In genomic region chr17:27601069-27601974, GRCh38 we compare ENCODE assay signal across 8 cellular contexts. TPM values are rescaled to one million over a fixed set of nuclear protein-coding genes. Genes with fewer than 3 reads are reported as not detected.
DNase-seq lines count a peak whose midpoint lies in the region; ATAC-seq, FAIRE-seq and TF ChIP-seq lines count a peak whose summit lies in the region.

No MANE protein-coding gene starts in this region.

- peaks cover 4% of the 10 kb centered on the region for H3K4me1 ChIP-seq in keratinocyte (ENCODE audit: control insufficient read depth, extremely low read depth, insufficient read depth, low read length)

- H3K36me3 ChIP-seq in keratinocyte (ENCODE audit: control insufficient read depth in 2 of 2, extremely low read depth in 1 of 2, insufficient read depth in 2 of 2, low read length in 2 of 2), result no peaks in the 10 kb centered on the region

- H3K4me3 ChIP-seq in keratinocyte (ENCODE audit: control insufficient read depth in 2 of 3, extremely low read depth in 1 of 3, insufficient read depth in 2 of 3, low read depth in 1 of 3, low read length in 3 of 3), result no peak overlapping the region

- H3K27me3 ChIP-seq in keratinocyte (ENCODE audit: control insufficient read depth, extremely low read depth, insufficient read depth, low read length), result no peaks in the 10 kb centered on the region

- H4K20me1 ChIP-seq in keratinocyte (ENCODE audit: control insufficient read depth, extremely low read depth, insufficient read depth, low read length), result no peaks in the 10 kb centered on the region

- H3K79me2 ChIP-seq in keratinocyte (ENCODE audit: control insufficient read depth, insufficient read depth, low read length), result no peaks in the 10 kb centered on the region

- DNase-seq in GM13976 (ENCODE audit: low spot score) (peak; percentile 77), NCI-H345 treated with DMSO at 0.1 percent for 48 hours (lab: John Stamatoyannopoulos, UW; ENCODE audit: unreplicated experiment) (peak; percentile 23), keratinocyte (ENCODE audit: low read depth, low spot score) (no peak)
- peak; percentile 68 for DNase-seq in activated CD4-positive, alpha-beta T cell treated with anti-CD3 and anti-CD28 coated beads for 1 hour
- DNase-seq in central memory CD8-positive, alpha-beta T cell (ENCODE audit: low spot score in 2 of 2), result peak; percentile 66 to 82
- DNase-seq in stimulated activated CD4-positive, alpha-beta T cell treated with anti-CD3 and anti-CD28 coated beads, Interleukin-1b, Interleukin-23, amount 100 ng/mL, for 48 hours, result peak; percentile 79

- no peaks in the 10 kb centered on the region for H3K4me1 Mint-ChIP-seq in central memory CD8-positive, alpha-beta T cell

- dilution Hi-C loops in keratinocyte (cut with MboI; ENCODE audit: extremely low pct_ligation_motif_present, low sequenced_read_pairs), result no loop called here

- no peak overlapping the region for H3K4me3 Mint-ChIP-seq in central memory CD8-positive, alpha-beta T cell

- no peaks in the 10 kb centered on the region for H3K9me1 ChIP-seq in keratinocyte (ENCODE audit: control insufficient read depth, extremely low read depth, insufficient read depth, low read length)

- peak; percentile 66 for FAIRE-seq in A204.1 (lab: Jason Lieb, UNC)
- peak; percentile 83 for FAIRE-seq in keratinocyte (lab: Jason Lieb, UNC)

- H3K27me3 Mint-ChIP-seq in central memory CD8-positive, alpha-beta T cell, result no peaks in the 10 kb centered on the region

- H3K4me2 ChIP-seq in keratinocyte (ENCODE audit: control insufficient read depth, extremely low read depth, insufficient read depth, low read depth, low read length), result no peak overlapping the region

- H2AFZ ChIP-seq in keratinocyte (ENCODE audit: control insufficient read depth, low read length), result no peak overlapping the region

- no peak overlapping the region for H3K27ac Mint-ChIP-seq in central memory CD8-positive, alpha-beta T cell (ENCODE audit: low read depth)

- in situ Hi-C loops in GM13976 (cut with MboI; ENCODE audit: low sequenced_read_pairs, unreplicated experiment), result loop anchor here (10.0 to 25.0 kb wide), 3 partner anchors 53 to 389 kb away; no protein-coding TSS in a partner anchor

- TF ChIP-seq CTCF in GM13976 (IDR thresholded peaks at IDR 0.05; ENCODE audit: borderline replicate concordance, control extremely low read depth, extremely low read depth, insufficient read depth, missing control alignments), result peak; percentile 87
- TF ChIP-seq CTCF in keratinocyte (optimal IDR thresholded peaks at IDR 0.05 in 1 of 3, IDR thresholded peaks at IDR 0.05 in 1 of 3, conservative IDR thresholded peaks at IDR 0.05 in 1 of 3; ENCODE audit: extremely low read depth in 1 of 3, insufficient read depth in 2 of 3, low read length in 3 of 3), result peak; percentile 78 to 89 (median 82)

- H3K9ac ChIP-seq in keratinocyte (ENCODE audit: control insufficient read depth, extremely low read depth, insufficient read depth, low read length), result no peak overlapping the region

- H3K27ac ChIP-seq in keratinocyte (ENCODE audit: control insufficient read depth, insufficient read depth, low read length), result no peak overlapping the region

- H3K9me3 ChIP-seq in keratinocyte (ENCODE audit: control insufficient read depth, low read depth, low read length), result no peaks in the 10 kb centered on the region

- H3K36me3 Mint-ChIP-seq in central memory CD8-positive, alpha-beta T cell (ENCODE audit: insufficient read depth), result peaks cover 6% of the 10 kb centered on the region

- no peaks in the 10 kb centered on the region for H3K9me3 Mint-ChIP-seq in central memory CD8-positive, alpha-beta T cell

- ATAC-seq in central memory CD8-positive, alpha-beta T cell (replicated peaks; ENCODE audit: extremely low read depth, poor library complexity, severe bottlenecking), result peak; percentile 38
- ATAC-seq in HG03108 (IDR thresholded peaks at IDR 0.05; ENCODE audit: unreplicated experiment), result no peak

RNA-seq across cellular contexts. Expression of gene LGALS9, which starts 29.7 kb away (rescaled TPM):
- 0.58 to 0.94 TPM (median 0.71 TPM) in 3 replicates for polyA plus RNA-seq in keratinocyte
- not detected for polyA plus RNA-seq in keratinocyte (2011; ENCODE audit: low read depth)
- polyA plus RNA-seq in keratinocyte (2011; cell fraction: cytosol; rRNA removed), result 0.40 and 0.45 TPM in 2 replicates
- 0.41 and 1.1 TPM in 2 replicates for polyA plus RNA-seq in keratinocyte (2011; cell fraction: nucleus; rRNA removed)
- 0.54 and 1.7 TPM in 2 replicates for polyA plus RNA-seq in keratinocyte (2012; ENCODE audit: low replicate concordance)
- 2.0 to 2.2 TPM in 2 of 3 replicates, not detected in the other for polyA minus RNA-seq in keratinocyte
- not detected for polyA minus RNA-seq in keratinocyte (2011; cell fraction: cytosol; rRNA and poly(A)+ RNA removed)
- polyA minus RNA-seq in keratinocyte (2011; cell fraction: nucleus; rRNA and poly(A)+ RNA removed), result 0.21 and 0.62 TPM in 2 replicates
